ENCODE assay signal across 8 cellular contexts in genomic region chr3:44509393-44509921, GRCh38. TPM values are rescaled to one million over a fixed set of nuclear protein-coding genes. Genes with fewer than 3 reads are reported as not detected.
DNase-seq lines count a peak whose midpoint lies in the region; ATAC-seq and TF ChIP-seq lines count a peak whose summit lies in the region.

No MANE protein-coding gene starts in this region.

- no peaks in the 10 kb centered on the region for H3K27me3 ChIP-seq in BJ (ENCODE audit: control insufficient read depth, insufficient read depth, low read length)
- no peaks in the 10 kb centered on the region for H3K27me3 ChIP-seq in H7 (ENCODE audit: control insufficient read depth, insufficient read depth, low read length)
- no peaks in the 10 kb centered on the region for H3K27me3 ChIP-seq in heart right ventricle

- ATAC-seq in activated B cell treated with CpG ODN at 0.5 μM for 24 hours (ENCODE audit: low read depth) (no peak), heart right ventricle (peak in 5 of 8 donors; percentile 11 to 40 (median 29))

- intact Hi-C loops in activated B cell treated with CpG ODN at 0.5 μM for 24 hours (cut with micrococcal nuclease) (no loop called here), heart right ventricle (cut with DNase I) (no loop called here)

- POLR2A ChIA-PET in BJ (lab: Charles Lee) (no interaction called here), activated B cell treated with CpG ODN at 0.5 μM for 24 hours (lab: Charles Lee) (interaction anchor here (2.1 kb wide), 1 partner anchor 31 kb away, joined by 13 read pairs; the partner anchor contains the start of gene ZNF445)

- peak overlapping the region in 8 of 10 donors; percentile 81 to 96 (median 93) for H3K27ac ChIP-seq in heart right ventricle

- H3K36me3 ChIP-seq in BJ (ENCODE audit: control insufficient read depth, insufficient read depth, low read length) (no peaks in the 10 kb centered on the region), H7 (replicated peaks; ENCODE audit: control insufficient read depth, insufficient read depth, low read length) (no peaks in the 10 kb centered on the region), heart right ventricle (peaks cover 0 to 22% (median 0%) of the 10 kb centered on the region in 9 donors)

- H3K4me1 ChIP-seq in heart right ventricle = peaks cover 4 to 23% (median 18%) of the 10 kb centered on the region in 9 donors

- whole genome bisulfite sequencing in heart right ventricle, 2 donors = 36 to 44% methylated on average over 2 of the region's 2 CpGs

- peaks cover 0 to 18% (median 0%) of the 10 kb centered on the region in 11 donors for H3K9me3 ChIP-seq in heart right ventricle

- peak overlapping the region; percentile 95 for H3K4me3 Mint-ChIP-seq in activated B cell treated with CpG ODN at 0.5 μM for 24 hours

- H3K4me1 Mint-ChIP-seq in activated B cell treated with CpG ODN at 0.5 μM for 24 hours = peaks cover 40% of the 10 kb centered on the region

- H3K36me3 Mint-ChIP-seq in activated B cell treated with CpG ODN at 0.5 μM for 24 hours (ENCODE audit: low read depth) = peaks cover 23% of the 10 kb centered on the region

- H3K9me3 Mint-ChIP-seq in activated B cell treated with CpG ODN at 0.5 μM for 24 hours = peaks cover 2% of the 10 kb centered on the region

- CTCF ChIA-PET in BJ (lab: Yijun Ruan, JAX) (no interaction called here), activated B cell treated with CpG ODN at 0.5 μM for 24 hours (lab: Charles Lee) (no interaction called here)

- H3K4me3 ChIP-seq in BJ (ENCODE audit: low read depth, low read length) (peak overlapping the region; percentile 69), H7 (ENCODE audit: insufficient read depth, low read depth, low read length) (peak overlapping the region; percentile 59), heart right ventricle (peak overlapping the region; percentile 73 to 98 (median 87)), skeletal muscle cell (ENCODE audit: low read depth, low read length) (peak overlapping the region; percentile 56)

- TF ChIP-seq CTCF in BJ (IDR thresholded peaks at IDR 0.05; ENCODE audit: insufficient read depth, low read depth, low read length) (no peak), activated B cell treated with CpG ODN at 0.5 μM for 24 hours (IDR thresholded peaks at IDR 0.05) (no peak), heart right ventricle (IDR thresholded peaks at IDR 0.05) (no peak)

- DNase-seq in BJ (ENCODE audit: low read depth) (no peak), H7 (no peak), activated B cell treated with CpG ODN at 0.5 μM for 24 hours (no peak), heart right ventricle (no peak), skeletal muscle cell (ENCODE audit: low read depth) (no peak), GOT3 (lab: John Stamatoyannopoulos, UW) (no peak), midbrain (lab: John Stamatoyannopoulos, UW) (no peak), hepatic stellate cell (ENCODE audit: low spot score) (no peak)

- H3K27ac Mint-ChIP-seq in activated B cell treated with CpG ODN at 0.5 μM for 24 hours = peak overlapping the region; percentile 92

- H3K27me3 Mint-ChIP-seq in activated B cell treated with CpG ODN at 0.5 μM for 24 hours = no peaks in the 10 kb centered on the region

RNA-seq across cellular contexts. Expression of gene ZNF445, which starts 32.0 kb away (rescaled TPM):
- 2.6 and 2.7 TPM in 2 replicates for polyA plus RNA-seq in BJ (2011; rRNA removed)
- polyA minus RNA-seq in BJ (2011; rRNA and poly(A)+ RNA removed) = 5.4 and 7.2 TPM in 2 replicates
- 7.1 and 9.9 TPM in 2 replicates for total RNA-seq in H7 (2014; rRNA removed; shearing (Covaris generic))
- total RNA-seq in activated B cell treated with CpG ODN at 0.5 μM for 24 hours = 17.3 and 19.5 TPM in 2 replicates
- total RNA-seq in heart right ventricle = 10 to 100 TPM; 11.3 to 18.6 (median 15.7) TPM
- polyA plus RNA-seq in heart right ventricle = 1 to 10 TPM; 1.6 to 5.6 TPM

RNA-seq across cellular contexts. Expression of gene ZKSCAN7, which starts 45.5 kb away (rescaled TPM):
- polyA plus RNA-seq in BJ (2011; rRNA removed) = 4.7 and 4.8 TPM in 2 replicates
- 3.4 and 5.8 TPM in 2 replicates for polyA minus RNA-seq in BJ (2011; rRNA and poly(A)+ RNA removed)
- total RNA-seq in H7 (2014; rRNA removed; shearing (Covaris generic)) = 6.5 and 13.0 TPM in 2 replicates
- total RNA-seq in activated B cell treated with CpG ODN at 0.5 μM for 24 hours = 6.8 and 9.2 TPM in 2 replicates
- total RNA-seq in heart right ventricle = 1 to 10 TPM; 1.6 to 3.9 (median 2.4) TPM
- polyA plus RNA-seq in heart right ventricle = 1 to 10 TPM; 1.2 to 2.6 TPM
